ENCODE assay signal across 6 cellular contexts in genomic region chr10:106804992-106805391, GRCh38.
"Had no signal": no experiment of that assay in that cellular context is flagged by ENCODE, and none has a peak within 500 bp of the region (broad histone marks: within the 10 kb centered on the region; RNA-seq: fewer than 3 reads in every experiment).

No MANE protein-coding gene starts in this region.

- H3K4me3 ChIP-seq: GM23338, K562 had no signal

- H3K4me2 ChIP-seq: GM23338 had no signal

- H2AFZ ChIP-seq: GM23338 had no signal

- DNase-seq: H9, HCEC 1CT, HFFc6, IMR-90 had no signal

- ATAC-seq: GM23338, K562 had no signal
